In the genomic region with DNA sequence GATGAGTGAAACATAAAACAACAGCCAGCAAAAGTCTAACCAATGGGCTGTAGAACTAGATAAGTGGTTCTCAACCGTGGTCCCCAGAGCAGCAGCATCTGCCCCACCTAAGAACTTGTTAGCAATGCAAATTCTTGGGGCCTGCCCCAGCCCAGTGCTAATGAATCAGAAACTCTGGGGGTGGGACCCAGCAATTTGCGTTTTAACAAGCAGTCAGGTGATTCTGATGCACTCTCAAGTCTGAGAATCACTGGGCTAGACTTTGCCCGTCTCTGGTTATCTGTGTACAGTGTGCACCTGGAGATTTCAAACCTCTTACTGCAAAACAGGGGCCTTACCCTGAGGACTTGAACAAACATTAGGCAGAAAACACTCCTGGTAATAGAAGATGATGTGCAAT, we compare ENCODE assay signal across 12 cellular contexts.
A peak's percentile ranks its signal among the peaks of the same experiment; 100 is the strongest.
DNase-seq lines count a peak whose midpoint lies in the region; ATAC-seq, FAIRE-seq and TF ChIP-seq lines count a peak whose summit lies in the region.
"Had no signal": no experiment of that assay in that cellular context is flagged by ENCODE, and none has a peak within 500 bp of the region (broad histone marks: within the 10 kb centered on the region; RNA-seq: fewer than 3 reads in every experiment).

No MANE protein-coding gene starts in this region.

- H4K20me1 ChIP-seq in astrocyte (ENCODE audit: insufficient read depth, low read length) = no peaks in the 10 kb centered on the region

- H3K4me3 Mint-ChIP-seq in astrocyte (ENCODE audit: unreplicated experiment) = no peak overlapping the region
- H3K4me3 Mint-ChIP-seq in T-helper 2 cell treated with Interferon-gamma antibody and Interleukin-4, amounts not matched to agents 5 μg/mL and 100 μg/mL, for 36 hours = no peak overlapping the region

- TF ChIP-seq POLR2A in stomach (IDR thresholded peaks at IDR 0.05) (no peak), uterus (IDR thresholded peaks at IDR 0.05) (no peak)

- intact Hi-C loops in stomach (cut with DNase I; ENCODE audit: low total_unique reads) (no loop called here), uterus (cut with DNase I; ENCODE audit: low total_unique reads) (loop anchor here (10.0 kb wide), 1 partner anchor 57 kb away; no protein-coding TSS in a partner anchor)

- no peaks in the 10 kb centered on the region for H3K9me3 Mint-ChIP-seq in astrocyte (ENCODE audit: unreplicated experiment)
- no peaks in the 10 kb centered on the region for H3K9me3 Mint-ChIP-seq in T-helper 2 cell treated with Interferon-gamma antibody and Interleukin-4, amounts not matched to agents 5 μg/mL and 100 μg/mL, for 36 hours

- H3K79me2 ChIP-seq in astrocyte (ENCODE audit: insufficient read depth, low read length) = no peaks in the 10 kb centered on the region

- WGBS in stomach, 5 donors = 16 to 47% (median 35%) methylated on average over 3 of the region's 3 CpGs

- TF ChIP-seq EP300 in stomach (IDR thresholded peaks at IDR 0.05) = no peak

- H2AFZ ChIP-seq in astrocyte (ENCODE audit: low read depth, low read length) = no peak overlapping the region

- no peak overlapping the region for H3K4me3 ChIP-seq in astrocyte (ENCODE audit: insufficient read depth, low read depth, low read length)
- no peak overlapping the region for H3K4me3 ChIP-seq in stomach
- H3K4me3 ChIP-seq in uterus = no peak overlapping the region
- H3K4me3 ChIP-seq: vagina had no signal

- no peaks in the 10 kb centered on the region for H3K36me3 ChIP-seq in astrocyte (ENCODE audit: insufficient read depth, low read length)
- H3K36me3 ChIP-seq in stomach = peaks cover 0 to 7% (median 3%) of the 10 kb centered on the region in 4 donors
- no peaks in the 10 kb centered on the region for H3K36me3 ChIP-seq in uterus
- H3K36me3 ChIP-seq: vagina had no signal

- DNase-seq in NCI-H1092 treated with DMSO at 0.1 percent for 48 hours (lab: John Stamatoyannopoulos, UW) (peak; percentile 78), NCI-H1092 (lab: John Stamatoyannopoulos, UW) (no peak), astrocyte (ENCODE audit: low read depth) (peak; percentile 16), stomach (peak; percentile 51), uterus (no peak), HTR-8/SVneo (ENCODE audit: insufficient read length, low spot score) (no peak)
- DNase-seq in T-helper 2 cell treated with Interferon-gamma antibody and Interleukin-4, amounts not matched to agents 5 μg/mL and 100 μg/mL, for 36 hours (ENCODE audit: low spot score) = no peak
- DNase-seq: T1000 had no signal

- peaks cover 10% of the 10 kb centered on the region for H3K27me3 Mint-ChIP-seq in astrocyte (ENCODE audit: low read depth, unreplicated experiment)
- peaks cover 4% of the 10 kb centered on the region for H3K27me3 Mint-ChIP-seq in T-helper 2 cell treated with Interferon-gamma antibody and Interleukin-4, amounts not matched to agents 5 μg/mL and 100 μg/mL, for 36 hours (ENCODE audit: low read depth)

- H3K4me1 ChIP-seq in astrocyte (ENCODE audit: insufficient read depth, low read length) (peaks cover 18% of the 10 kb centered on the region), stomach (peaks cover 49 to 94% (median 74%) of the 10 kb centered on the region in 4 donors), uterus (peaks cover 22 to 38% of the 10 kb centered on the region in 2 donors)

- H3K4me1 Mint-ChIP-seq in astrocyte (ENCODE audit: low read depth, unreplicated experiment) = peaks cover 32% of the 10 kb centered on the region
- no peaks in the 10 kb centered on the region for H3K4me1 Mint-ChIP-seq in T-helper 2 cell treated with Interferon-gamma antibody and Interleukin-4, amounts not matched to agents 5 μg/mL and 100 μg/mL, for 36 hours (ENCODE audit: low read depth)

- H3K27ac ChIP-seq in astrocyte (ENCODE audit: low read depth, low read length) = no peak overlapping the region
- peak overlapping the region in 4 of 5 donors; percentile 11 to 76 (median 42) for H3K27ac ChIP-seq in stomach
- H3K27ac ChIP-seq in uterus = no peak overlapping the region
- H3K27ac ChIP-seq: vagina had no signal

- H3K27me3 ChIP-seq in astrocyte (ENCODE audit: insufficient read depth, low read length) (no peaks in the 10 kb centered on the region), stomach (no peaks in the 10 kb centered on the region), uterus (no peaks in the 10 kb centered on the region)
- H3K27me3 ChIP-seq: vagina had no signal

- no peak overlapping the region for H3K4me2 ChIP-seq in astrocyte (ENCODE audit: low read length)

- H3K9me3 ChIP-seq in astrocyte (ENCODE audit: insufficient read depth, low read depth, low read length) = no peaks in the 10 kb centered on the region
- H3K9me3 ChIP-seq in stomach = no peaks in the 10 kb centered on the region
- no peaks in the 10 kb centered on the region for H3K9me3 ChIP-seq in uterus
- H3K9me3 ChIP-seq: vagina had no signal

- no peaks in the 10 kb centered on the region for H3K36me3 Mint-ChIP-seq in astrocyte (ENCODE audit: low read depth, unreplicated experiment)
- H3K36me3 Mint-ChIP-seq in T-helper 2 cell treated with Interferon-gamma antibody and Interleukin-4, amounts not matched to agents 5 μg/mL and 100 μg/mL, for 36 hours (ENCODE audit: low read depth) = no peaks in the 10 kb centered on the region

- H3K27ac Mint-ChIP-seq in astrocyte (ENCODE audit: unreplicated experiment) = no peak overlapping the region
- H3K27ac Mint-ChIP-seq in T-helper 2 cell treated with Interferon-gamma antibody and Interleukin-4, amounts not matched to agents 5 μg/mL and 100 μg/mL, for 36 hours = no peak overlapping the region

- TF ChIP-seq CTCF in astrocyte (IDR thresholded peaks at IDR 0.05; ENCODE audit: insufficient read depth, low read depth, low read length) = no peak
- TF ChIP-seq CTCF in stomach (IDR thresholded peaks at IDR 0.05) = no peak
- no peak for TF ChIP-seq CTCF in uterus (IDR thresholded peaks at IDR 0.05)

- no peak for FAIRE-seq in astrocyte (lab: Jason Lieb, UNC)
- no peak for FAIRE-seq in HTR-8/SVneo (lab: Jason Lieb, UNC)
- FAIRE-seq: A204.1, GM18507 had no signal

- H3K9ac ChIP-seq in astrocyte (ENCODE audit: low read length) = no peak overlapping the region

- peak; percentile 78 for ATAC-seq in HG03469 (IDR thresholded peaks at IDR 0.05; ENCODE audit: unreplicated experiment)

Comparison
In these comparisons a context has a peak if more than half of its experiments do, and no peak if none do; other contexts are left out.
1. DNase-seq: peak in NCI-H1092 treated with DMSO at 0.1 percent for 48 hours (single experiment), astrocyte (single experiment) and stomach (single experiment); none in NCI-H1092 (single experiment), uterus (0 of 2), HTR-8/SVneo (single experiment) and T-helper 2 cell treated with Interferon-gamma antibody and Interleukin-4, amounts not matched to agents 5 μg/mL and 100 μg/mL, for 36 hours (single experiment).
2. H3K27ac ChIP-seq: peak in stomach (4 of 5); none in astrocyte (single experiment) and uterus (0 of 2).